Comparison of ENCODE assay signal across 11 cellular contexts in genomic region chr16:62036101-62036806, GRCh38. TPM values are rescaled to one million over a fixed set of nuclear protein-coding genes. Genes with fewer than 3 reads are reported as not detected.
A peak's percentile ranks its signal among the peaks of the same experiment; 100 is the strongest.
DNase-seq lines count a peak whose midpoint lies in the region; ATAC-seq and TF ChIP-seq lines count a peak whose summit lies in the region.
"Had no signal": no experiment of that assay in that cellular context is flagged by ENCODE, and none has a peak within 500 bp of the region (broad histone marks: within the 10 kb centered on the region; RNA-seq: fewer than 3 reads in every experiment).

Gene CDH8 (minus strand): TSS chr16:62036438. CDS start chr16:62021403, 15,035 bp downstream.

- TF ChIP-seq CTCF in ascending aorta (IDR thresholded peaks at IDR 0.05) (no peak), smooth muscle cell (IDR thresholded peaks at IDR 0.05; ENCODE audit: borderline replicate concordance, insufficient read depth, poor library complexity, severe bottlenecking) (no peak)

- no peaks in the 10 kb centered on the region for H3K9me3 ChIP-seq in ascending aorta
- H3K9me3 ChIP-seq in smooth muscle cell (replicated peaks; ENCODE audit: low read depth): no peaks in the 10 kb centered on the region
- H3K9me3 ChIP-seq: HAP-1 had no signal

- no peak within 1 kb of the TSS for H3K9ac ChIP-seq in smooth muscle cell (ENCODE audit: low read depth)

- intact Hi-C loops in ascending aorta (cut with DNase I): loop anchor here (10.0 kb wide), 2 partner anchors 91 to 241 kb away; no protein-coding TSS in a partner anchor

- WGBS in smooth muscle cell (ENCODE audit: low lambda C conversion rate): 2% methylated on average over 52 of the region's 60 CpGs

- H3K4me1 ChIP-seq in ascending aorta: peaks cover 0 to 4% of the 10 kb centered on the region in 2 donors
- H3K4me1 ChIP-seq in smooth muscle cell (ENCODE audit: low read depth): peaks cover 35% of the 10 kb centered on the region
- H3K4me1 ChIP-seq: HAP-1 had no signal

- no peaks in the 10 kb centered on the region for H3K36me3 ChIP-seq in ascending aorta
- H3K36me3 ChIP-seq in smooth muscle cell (ENCODE audit: low read depth): no peaks in the 10 kb centered on the region
- H3K36me3 ChIP-seq: HAP-1 had no signal

- peak within 1 kb of the TSS; percentile 17 for H2AFZ ChIP-seq in smooth muscle cell (ENCODE audit: low read depth)

- no peaks in the 10 kb centered on the region for H4K20me1 ChIP-seq in smooth muscle cell (ENCODE audit: low read depth)

- peak within 1 kb of the TSS; percentile 26 to 79 for H3K4me3 ChIP-seq in ascending aorta
- peak within 1 kb of the TSS; percentile 43 for H3K4me3 ChIP-seq in smooth muscle cell
- H3K4me3 ChIP-seq: HAP-1 had no signal

- H3K27me3 ChIP-seq in ascending aorta (no peaks in the 10 kb centered on the region), smooth muscle cell (ENCODE audit: low read depth) (peaks cover 82% of the 10 kb centered on the region)

- H3K4me2 ChIP-seq in smooth muscle cell: peak within 1 kb of the TSS; percentile 88

- H3K27ac ChIP-seq in ascending aorta (peak within 1 kb of the TSS in 1 of 2 donors; percentile 9), smooth muscle cell (ENCODE audit: low read depth) (no peak within 1 kb of the TSS)

- peak; percentile 40 for DNase-seq in LHCN-M2 (ENCODE audit: low read depth)
- DNase-seq in ascending aorta (ENCODE audit: low spot score in 2 of 2): peak in 1 of 2 donors; percentile 63
- peak; percentile 62 for DNase-seq in iPS-NIHi7 (ENCODE audit: extremely low spot score)
- DNase-seq in smooth muscle cell (lab: John Stamatoyannopoulos, UW; ENCODE audit: unreplicated experiment): no peak
- no peak for DNase-seq in stimulated activated naive CD8-positive, alpha-beta T cell treated with anti-CD3 and anti-CD28 coated beads, Interleukin-15, Interleukin-2, amounts not matched to agents 100 U/mL and 50 U/mL, for 24 hours
- DNase-seq in stimulated activated naive CD4-positive, alpha-beta T cell treated with Interleukin-2 at 50 U/mL for 16 hours (lab: John Stamatoyannopoulos, UW): no peak
- DNase-seq in NCI-H128 (lab: John Stamatoyannopoulos, UW; ENCODE audit: unreplicated experiment): no peak
- DNase-seq: activated T-cell treated with anti-CD3 and anti-CD28 coated beads, Interleukin-2, amount 50 U/mL, for 1 hour; small intestine had no signal

- H3F3A ChIP-seq in smooth muscle cell (ENCODE audit: low read depth): no peaks in the 10 kb centered on the region

- no peaks in the 10 kb centered on the region for H3K79me2 ChIP-seq in smooth muscle cell (ENCODE audit: low read depth)

- no peak for ATAC-seq in stimulated activated naive CD8-positive, alpha-beta T cell treated with anti-CD3 and anti-CD28 coated beads, Interleukin-15, Interleukin-2, amounts not matched to agents 100 U/mL and 50 U/mL, for 24 hours
- ATAC-seq: HepG2 had no signal

RNA-seq across cellular contexts. Expression of gene CDH8, which starts in this region (rescaled TPM):
- 0.32 and 3.0 TPM in 2 replicates for total RNA-seq in LHCN-M2 (2014; rRNA removed)
- polyA plus RNA-seq in LHCN-M2 (2012): 17.3 TPM
- total RNA-seq in ascending aorta: not detected
- 1.8 and 7.1 TPM in 2 replicates for total RNA-seq in smooth muscle cell
- polyA plus RNA-seq in smooth muscle cell: 4.3 and 5.5 TPM in 2 replicates
- total RNA-seq: HepG2 had no signal
- polyA plus RNA-seq: HepG2 had no signal

Comparison
In these comparisons a context has a peak if more than half of its experiments do, and no peak if none do; other contexts are left out.
1. DNase-seq: peak in LHCN-M2 (single experiment) and iPS-NIHi7 (single experiment); none in smooth muscle cell (single experiment), stimulated activated naive CD8-positive, alpha-beta T cell treated with anti-CD3 and anti-CD28 coated beads, Interleukin-15, Interleukin-2, amounts not matched to agents 100 U/mL and 50 U/mL, for 24 hours (single experiment), stimulated activated naive CD4-positive, alpha-beta T cell treated with Interleukin-2 at 50 U/mL for 16 hours (single experiment) and NCI-H128 (single experiment).